In the genomic region with DNA sequence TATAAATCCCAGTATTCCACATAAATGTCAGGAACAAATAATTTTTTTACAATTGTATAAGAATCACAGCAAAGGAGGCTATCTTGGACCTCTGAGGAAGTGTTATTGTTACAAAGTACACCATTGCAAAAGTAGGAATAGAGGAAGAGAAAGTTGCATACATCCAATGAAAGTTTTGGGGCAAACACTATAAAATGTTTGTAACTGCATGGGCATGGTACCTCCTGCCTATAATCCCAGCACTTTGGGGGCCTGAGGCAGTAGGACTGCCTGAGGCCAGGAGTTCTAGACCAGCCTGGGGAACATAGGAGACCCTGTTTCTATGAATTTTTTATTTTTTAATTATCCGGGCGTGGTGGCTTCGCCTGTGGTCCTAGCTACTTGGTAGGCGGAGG, we compare ENCODE assay signal across 8 cellular contexts. TPM values are rescaled to one million over a fixed set of nuclear protein-coding genes. Genes with fewer than 3 reads are reported as not detected.
A peak's percentile ranks its signal among the peaks of the same experiment; 100 is the strongest.
DNase-seq lines count a peak whose midpoint lies in the region; ATAC-seq and TF ChIP-seq lines count a peak whose summit lies in the region.

No MANE protein-coding gene starts in this region.

- no peak overlapping the region for H4K91ac ChIP-seq in trophoblast cell (ENCODE audit: low read depth, low read length)

- H3K4me3 ChIP-seq in H7 (ENCODE audit: insufficient read depth, low read depth, low read length) = peak overlapping the region; percentile 65; the same call in 1 of the 2 replicates
- peak overlapping the region; percentile 92 for H3K4me3 ChIP-seq in SJSA1
- H3K4me3 ChIP-seq in fibroblast of lung (replicated peaks in 1 of 4; ENCODE audit: control extremely low read depth in 1 of 4, insufficient read depth in 1 of 4, low read depth in 3 of 4, low read length in 4 of 4) = peak overlapping the region; percentile 58 to 93 (median 85)
- peak overlapping the region; percentile 63 to 90 (median 76) for H3K4me3 ChIP-seq in skeletal muscle tissue (ENCODE audit: low read length in 3 of 3)
- H3K4me3 ChIP-seq in trophoblast cell (ENCODE audit: low read depth, low read length) = no peak overlapping the region

- H2AFZ ChIP-seq in fibroblast of lung (ENCODE audit: low read length) = no peak overlapping the region
- H2AFZ ChIP-seq in trophoblast cell (ENCODE audit: insufficient read depth, low read length, poor library complexity) = no peak overlapping the region

- peaks cover 14% of the 10 kb centered on the region for H3K79me1 ChIP-seq in trophoblast cell (ENCODE audit: low read length)

- H4K12ac ChIP-seq in trophoblast cell (ENCODE audit: low read depth, low read length) = no peak overlapping the region

- no peak overlapping the region for H2BK120ac ChIP-seq in trophoblast cell (ENCODE audit: insufficient read depth, low read length, poor library complexity)

- no peaks in the 10 kb centered on the region for H4K20me1 ChIP-seq in fibroblast of lung (ENCODE audit: control insufficient read depth, extremely low read depth, insufficient read depth, low read length)

- H2AK5ac ChIP-seq in trophoblast cell (ENCODE audit: low read length) = no peak overlapping the region

- no peak for DNase-seq in H7
- no peak for DNase-seq in SJSA1 (ENCODE audit: low read depth in 1 of 2, low spot score in 2 of 2)
- DNase-seq in fibroblast of lung (ENCODE audit: low read depth in 2 of 2) = no peak
- DNase-seq in NCI-H1436 treated with DMSO at 0.1 percent for 48 hours (lab: John Stamatoyannopoulos, UW) = no peak
- DNase-seq in islet precursor cell = no peak
- no peak for DNase-seq in trophoblast cell

- no peaks in the 10 kb centered on the region for H3K27me3 ChIP-seq in H7 (ENCODE audit: control insufficient read depth, insufficient read depth, low read length)
- no peaks in the 10 kb centered on the region for H3K27me3 ChIP-seq in SJSA1 (replicated peaks)
- no peaks in the 10 kb centered on the region for H3K27me3 ChIP-seq in fibroblast of lung (ENCODE audit: control insufficient read depth, insufficient read depth, low read length)
- no peaks in the 10 kb centered on the region for H3K27me3 ChIP-seq in skeletal muscle tissue (ENCODE audit: control insufficient read depth in 3 of 3, insufficient read depth in 3 of 3, low read length in 3 of 3)
- no peaks in the 10 kb centered on the region for H3K27me3 ChIP-seq in trophoblast cell (ENCODE audit: insufficient read depth, low read length)

- WGBS in trophoblast cell (ENCODE audit: extremely low coverage, insufficient coverage, insufficient read length) = no CpG with 5 or more reads among the region's 4 CpGs

- H3K36me3 ChIP-seq in H7 (replicated peaks; ENCODE audit: control insufficient read depth, insufficient read depth, low read length) (no peaks in the 10 kb centered on the region), SJSA1 (peaks cover 4% of the 10 kb centered on the region), fibroblast of lung (ENCODE audit: control insufficient read depth, insufficient read depth, low read length) (no peaks in the 10 kb centered on the region), skeletal muscle tissue (ENCODE audit: control insufficient read depth in 3 of 3, insufficient read depth in 3 of 3, low read length in 3 of 3) (no peaks in the 10 kb centered on the region), trophoblast cell (ENCODE audit: control insufficient read depth in 1 of 2, insufficient read depth in 2 of 2, low read length in 2 of 2) (no peaks in the 10 kb centered on the region)

- H3K9ac ChIP-seq in fibroblast of lung (ENCODE audit: insufficient read depth, low read length) = no peak overlapping the region
- peak overlapping the region; percentile 34 to 79 (median 78) for H3K9ac ChIP-seq in skeletal muscle tissue (ENCODE audit: low read depth in 1 of 3, low read length in 3 of 3)
- no peak overlapping the region for H3K9ac ChIP-seq in trophoblast cell (ENCODE audit: low read length)

- no peak overlapping the region for H2BK12ac ChIP-seq in trophoblast cell (ENCODE audit: low read length)

- no peak overlapping the region for H3K23ac ChIP-seq in trophoblast cell (ENCODE audit: low read length)

- H3K4me2 ChIP-seq in fibroblast of lung (ENCODE audit: extremely low read depth, insufficient read depth, low read length) (peak overlapping the region; percentile 96), trophoblast cell (ENCODE audit: low read length) (no peak overlapping the region)

- no peak overlapping the region for H3K4ac ChIP-seq in trophoblast cell (ENCODE audit: low read depth, low read length)

- no peaks in the 10 kb centered on the region for H3K9me3 ChIP-seq in SJSA1 (replicated peaks)
- H3K9me3 ChIP-seq in fibroblast of lung (ENCODE audit: control insufficient read depth, insufficient read depth, low read depth, low read length) = no peaks in the 10 kb centered on the region
- H3K9me3 ChIP-seq in skeletal muscle tissue (ENCODE audit: control insufficient read depth in 3 of 3, low read length in 3 of 3) = no peaks in the 10 kb centered on the region
- peaks cover 3% of the 10 kb centered on the region for H3K9me3 ChIP-seq in trophoblast cell (ENCODE audit: insufficient read depth, low read depth, low read length)

- no peak for TF ChIP-seq CTCF in fibroblast of lung (conservative IDR thresholded peaks at IDR 0.05 in 1 of 2, IDR thresholded peaks at IDR 0.05 in 1 of 2; ENCODE audit: low read depth in 1 of 2, low read length in 2 of 2)

- H3K27ac ChIP-seq in SJSA1 (peak overlapping the region; percentile 76; the same call in 1 of the 2 replicates), fibroblast of lung (ENCODE audit: insufficient read depth, low read length) (peak overlapping the region; percentile 70), skeletal muscle tissue (ENCODE audit: low read depth, low read length) (peak overlapping the region; percentile 74), trophoblast cell (ENCODE audit: low read depth, low read length) (no peak overlapping the region)

- H3K79me2 ChIP-seq in fibroblast of lung (ENCODE audit: control insufficient read depth, insufficient read depth, low read length) (peaks cover 32% of the 10 kb centered on the region), trophoblast cell (ENCODE audit: control insufficient read depth, insufficient read depth, low read length, poor library complexity) (peaks cover 15% of the 10 kb centered on the region)

- H2BK5ac ChIP-seq in trophoblast cell (ENCODE audit: low read depth, low read length, poor library complexity) = no peak overlapping the region

- ATAC-seq in HG03520 (IDR thresholded peaks at IDR 0.05; ENCODE audit: unreplicated experiment) = no peak

- H3K14ac ChIP-seq in trophoblast cell (ENCODE audit: low read length) = no peak overlapping the region

- no peak overlapping the region for H4K8ac ChIP-seq in trophoblast cell (ENCODE audit: low read depth, low read length)

- no peak overlapping the region for H3K18ac ChIP-seq in trophoblast cell (ENCODE audit: low read length)

- H3K4me1 ChIP-seq in SJSA1 (replicated peaks) (peaks cover 18% of the 10 kb centered on the region), fibroblast of lung (ENCODE audit: control insufficient read depth, extremely low read depth, insufficient read depth, low read length) (peaks cover 7% of the 10 kb centered on the region), skeletal muscle tissue (ENCODE audit: control insufficient read depth in 3 of 3, insufficient read depth in 3 of 3, low read length in 3 of 3) (peaks cover 6 to 22% (median 11%) of the 10 kb centered on the region in 3 donors), trophoblast cell (ENCODE audit: control insufficient read depth in 1 of 2, insufficient read depth in 2 of 2, low read length in 2 of 2) (peaks cover 0 to 4% of the 10 kb centered on the region in 2 experiments)

RNA-seq across cellular contexts. Expression of gene MEMO1, which starts 0.8 kb away (rescaled TPM):
- total RNA-seq in H7 (2014; rRNA removed; shearing (Covaris generic)) = 48.6 and 54.2 TPM in 2 replicates
- total RNA-seq in SJSA1 (2014; rRNA removed; shearing (Covaris generic)) = 50.2 and 54.6 TPM in 2 replicates
- total RNA-seq in fibroblast of lung = 26.7 and 34.0 TPM in 2 replicates
- polyA plus RNA-seq in fibroblast of lung = 64.2 and 76.1 TPM in 2 replicates
- 42.3 and 49.7 TPM in 2 replicates for polyA plus RNA-seq in fibroblast of lung (2012)
- 12.3 and 21.6 TPM in 2 replicates for polyA minus RNA-seq in fibroblast of lung (ENCODE audit: low replicate concordance)
- 43.8 TPM for total RNA-seq in skeletal muscle tissue
- 34.5 and 36.0 TPM in 2 replicates for polyA plus RNA-seq in trophoblast cell (2013)

RNA-seq across cellular contexts. Expression of gene DPY30, which starts 28.0 kb away (rescaled TPM):
- 86.0 and 122 TPM in 2 replicates for total RNA-seq in H7 (2014; rRNA removed; shearing (Covaris generic))
- total RNA-seq in SJSA1 (2014; rRNA removed; shearing (Covaris generic)) = 99.9 and 116 TPM in 2 replicates
- total RNA-seq in fibroblast of lung (50.5 and 69.9 TPM in 2 replicates), skeletal muscle tissue (25.1 TPM)
- 122 and 126 TPM in 2 replicates for polyA plus RNA-seq in fibroblast of lung
- 96.4 and 96.8 TPM in 2 replicates for polyA plus RNA-seq in fibroblast of lung (2012)
- 4.5 and 13.0 TPM in 2 replicates for polyA minus RNA-seq in fibroblast of lung (ENCODE audit: low replicate concordance)
- polyA plus RNA-seq in trophoblast cell (2013) = 161 and 163 TPM in 2 replicates

RNA-seq across cellular contexts. Expression of gene SPAST, which starts 51.8 kb away (rescaled TPM):
- total RNA-seq in H7 (2014; rRNA removed; shearing (Covaris generic)) = 22.7 and 31.6 TPM in 2 replicates
- 16.7 and 19.1 TPM in 2 replicates for total RNA-seq in SJSA1 (2014; rRNA removed; shearing (Covaris generic))
- total RNA-seq in fibroblast of lung (22.6 and 30.8 TPM in 2 replicates), skeletal muscle tissue (39.7 TPM)
- polyA plus RNA-seq in fibroblast of lung = 10.9 and 12.7 TPM in 2 replicates
- polyA plus RNA-seq in fibroblast of lung (2012) = 6.0 and 8.0 TPM in 2 replicates
- polyA minus RNA-seq in fibroblast of lung (ENCODE audit: low replicate concordance) = 2.6 and 5.3 TPM in 2 replicates
- polyA plus RNA-seq in trophoblast cell (2013) = 26.0 and 26.6 TPM in 2 replicates

Comparison
In these comparisons a context has a peak if more than half of its experiments do, and no peak if none do; other contexts are left out.
1. H3K9ac ChIP-seq: peak in skeletal muscle tissue (3 of 3); none in fibroblast of lung (single experiment) and trophoblast cell (single experiment).